Comparison of ENCODE assay signal across 20 cellular contexts in the genomic region with DNA sequence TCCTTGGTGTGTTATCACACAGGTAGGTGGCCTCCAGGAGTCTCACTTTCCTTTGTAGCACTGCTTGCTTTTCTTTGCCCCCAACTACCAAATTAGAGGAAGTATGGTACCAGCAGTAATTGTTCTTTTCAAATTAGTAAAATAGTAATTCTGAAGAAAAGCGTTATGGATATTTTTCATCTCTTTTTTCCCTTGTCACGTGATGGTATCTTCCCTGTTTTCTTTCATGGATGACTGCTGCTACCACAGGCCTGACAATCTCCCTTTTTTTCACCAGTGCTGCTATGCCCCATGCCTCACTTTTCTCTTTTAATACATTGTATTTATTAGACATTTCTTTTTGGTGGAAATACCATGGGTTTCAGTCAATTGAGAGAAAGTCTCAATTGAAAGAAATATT. TPM values are rescaled to one million over a fixed set of nuclear protein-coding genes. Genes with fewer than 3 reads are reported as not detected.
DNase-seq lines count a peak whose midpoint lies in the region; ATAC-seq and TF ChIP-seq lines count a peak whose summit lies in the region.
"Had no signal": no experiment of that assay in that cellular context is flagged by ENCODE, and none has a peak within 500 bp of the region (broad histone marks: within the 10 kb centered on the region; RNA-seq: fewer than 3 reads in every experiment).

No MANE protein-coding gene starts in this region.

- H3K9ac ChIP-seq in BLaER1 treated with 17β-estradiol and CSF1 and Interleukin-3, amounts not matched to agents 10 nM and 100 nM: no peak overlapping the region

- peaks cover 59% of the 10 kb centered on the region for H3K36me3 Mint-ChIP-seq in CD8-positive, alpha-beta T cell
- H3K36me3 Mint-ChIP-seq in activated CD4-positive, alpha-beta memory T cell treated with anti-CD3 and anti-CD28 coated beads for 36 hours: peaks cover 32% of the 10 kb centered on the region
- no peaks in the 10 kb centered on the region for H3K36me3 Mint-ChIP-seq in glutamatergic neuron (ENCODE audit: unreplicated experiment)

- no peak for ATAC-seq in CD8-positive, alpha-beta T cell
- ATAC-seq in HG02610 (IDR thresholded peaks at IDR 0.05; ENCODE audit: unreplicated experiment): no peak
- ATAC-seq: stimulated activated naive B cell treated with anti-CD40 and anti-IgM and Interleukin-4, amounts not matched to agents 10 μg/mL and 1 μg/mL and 100 μg/mL, for 72 hours had no signal

- intact Hi-C loops in CD8-positive, alpha-beta T cell (cut with DNase I, micrococcal nuclease): loop anchor here in 1 of 2 experiments (2.0 to 5.0 kb wide), 2 partner anchors 149 to 1151 kb away; a partner anchor contains a TSS
- intact Hi-C loops in activated CD4-positive, alpha-beta memory T cell treated with anti-CD3 and anti-CD28 coated beads for 36 hours (cut with micrococcal nuclease): loop anchor here (5.0 kb wide), 1 partner anchor 81 kb away; no protein-coding TSS in a partner anchor

- no peak for TF ChIP-seq EP300 in tibial nerve (IDR thresholded peaks at IDR 0.05)

- 0 out of 22 replicates have a peak overlapping the region, but pooled peaks of 2 of the 11 experiments have one; percentile 4 to 19 for H3K27ac ChIP-seq in BLaER1 treated with 17β-estradiol and CSF1 and Interleukin-3, amounts not matched to agents 10 nM and 100 nM
- H3K27ac ChIP-seq in CD8-positive, alpha-beta T cell (ENCODE audit: low read depth, low read length): no peak overlapping the region
- no peak overlapping the region for H3K27ac ChIP-seq in tibial nerve
- H3K27ac ChIP-seq: PC-9, SJSA1 had no signal

- H3K4me1 ChIP-seq in BLaER1 treated with 17β-estradiol and CSF1 and Interleukin-3, amounts not matched to agents 10 nM and 100 nM: peaks cover 28 to 44% (median 36%) of the 10 kb centered on the region in 10 experiments
- peaks cover 40% of the 10 kb centered on the region for H3K4me1 ChIP-seq in CD8-positive, alpha-beta T cell (ENCODE audit: insufficient read depth, low read length)
- H3K4me1 ChIP-seq in tibial nerve: peaks cover 0 to 29% (median 10%) of the 10 kb centered on the region in 4 donors

- peaks cover 5 to 11% (median 7%) of the 10 kb centered on the region in 11 experiments; a peak in 21 of 22 replicates for H4K20me1 ChIP-seq in BLaER1 treated with 17β-estradiol and CSF1 and Interleukin-3, amounts not matched to agents 10 nM and 100 nM

- H3K4me3 ChIP-seq in BLaER1 treated with 17β-estradiol and CSF1 and Interleukin-3, amounts not matched to agents 10 nM and 100 nM: no peak overlapping the region
- H3K4me3 ChIP-seq in CD8-positive, alpha-beta T cell (ENCODE audit: low read depth, low read length): no peak overlapping the region
- H3K4me3 ChIP-seq in tibial nerve: no peak overlapping the region
- H3K4me3 ChIP-seq: PC-9, SJSA1 had no signal

- peak overlapping the region; percentile 58 to 94 (median 86); a peak in 21 of 22 replicates for H3K4me2 ChIP-seq in BLaER1 treated with 17β-estradiol and CSF1 and Interleukin-3, amounts not matched to agents 10 nM and 100 nM
- H3K4me2 ChIP-seq: PC-9 had no signal

- H3K4me3 Mint-ChIP-seq in CD8-positive, alpha-beta T cell: peak overlapping the region; percentile 18
- peak overlapping the region; percentile 38 for H3K4me3 Mint-ChIP-seq in activated CD4-positive, alpha-beta memory T cell treated with anti-CD3 and anti-CD28 coated beads for 36 hours
- H3K4me3 Mint-ChIP-seq in glutamatergic neuron (ENCODE audit: unreplicated experiment): no peak overlapping the region

- no peak for DNase-seq in CD8-positive, alpha-beta T cell
- DNase-seq in activated CD4-positive, alpha-beta memory T cell treated with anti-CD3 and anti-CD28 coated beads for 36 hours: no peak
- DNase-seq in glutamatergic neuron: no peak
- no peak for DNase-seq in NCI-H146 (lab: John Stamatoyannopoulos, UW)
- no peak for DNase-seq in tibial nerve (ENCODE audit: low spot score in 2 of 2)
- DNase-seq: activated gamma-delta T cell; cortex of kidney; DMS153; NCI-H1436; NCI-H2171 treated with DMSO at 0.1 percent for 48 hours; NCI-H748 treated with DMSO at 0.1 percent for 48 hours; PC-9; stimulated activated CD4-positive, alpha-beta T cell treated with anti-CD3 and anti-CD28 coated beads, Interleukin-12 subunit alpha, Interleukin-12 subunit beta, amount 100 ng/mL, for 4 hours; stimulated activated naive B cell treated with anti-CD40 and anti-IgM and Interleukin-4, amounts not matched to agents 10 μg/mL and 1 μg/mL and 100 μg/mL, for 72 hours; trophoblast cell had no signal

- no peaks in the 10 kb centered on the region for H3K27me3 Mint-ChIP-seq in CD8-positive, alpha-beta T cell (ENCODE audit: low read depth)
- peaks cover 3% of the 10 kb centered on the region for H3K27me3 Mint-ChIP-seq in activated CD4-positive, alpha-beta memory T cell treated with anti-CD3 and anti-CD28 coated beads for 36 hours
- peaks cover 7% of the 10 kb centered on the region for H3K27me3 Mint-ChIP-seq in glutamatergic neuron (ENCODE audit: unreplicated experiment)
- H3K27me3 Mint-ChIP-seq: stimulated activated naive B cell treated with anti-CD40 and anti-IgM and Interleukin-4, amounts not matched to agents 10 μg/mL and 1 μg/mL and 100 μg/mL, for 72 hours had no signal

- peaks cover 50% of the 10 kb centered on the region for H3K4me1 Mint-ChIP-seq in CD8-positive, alpha-beta T cell (ENCODE audit: low read depth)
- H3K4me1 Mint-ChIP-seq in activated CD4-positive, alpha-beta memory T cell treated with anti-CD3 and anti-CD28 coated beads for 36 hours (ENCODE audit: low read depth): peaks cover 45% of the 10 kb centered on the region
- H3K4me1 Mint-ChIP-seq in glutamatergic neuron (ENCODE audit: low read depth, unreplicated experiment): peaks cover 4% of the 10 kb centered on the region

- no peak for TF ChIP-seq POLR2A in tibial nerve (IDR thresholded peaks at IDR 0.05)

- H3K9me3 Mint-ChIP-seq in CD8-positive, alpha-beta T cell: no peaks in the 10 kb centered on the region
- H3K9me3 Mint-ChIP-seq in activated CD4-positive, alpha-beta memory T cell treated with anti-CD3 and anti-CD28 coated beads for 36 hours: no peaks in the 10 kb centered on the region
- peaks cover 12% of the 10 kb centered on the region for H3K9me3 Mint-ChIP-seq in glutamatergic neuron (ENCODE audit: unreplicated experiment)
- H3K9me3 Mint-ChIP-seq: stimulated activated naive B cell treated with anti-CD40 and anti-IgM and Interleukin-4, amounts not matched to agents 10 μg/mL and 1 μg/mL and 100 μg/mL, for 72 hours had no signal

- CTCF ChIA-PET in CD8-positive, alpha-beta T cell (lab: Charles Lee): no interaction called here
- CTCF ChIA-PET in activated CD4-positive, alpha-beta memory T cell treated with anti-CD3 and anti-CD28 coated beads for 36 hours (lab: Charles Lee): interaction anchor here (1.6 kb wide), 1 partner anchor 392 kb away, joined by 3 read pairs; no protein-coding TSS in a partner anchor

- peaks cover 20 to 55% (median 33%) of the 10 kb centered on the region in 11 experiments for H3K36me3 ChIP-seq in BLaER1 treated with 17β-estradiol and CSF1 and Interleukin-3, amounts not matched to agents 10 nM and 100 nM
- H3K36me3 ChIP-seq in CD8-positive, alpha-beta T cell (ENCODE audit: insufficient read depth, low read length): peaks cover 8% of the 10 kb centered on the region
- H3K36me3 ChIP-seq in tibial nerve: peaks cover 0 to 63% (median 0%) of the 10 kb centered on the region in 3 donors

- no peaks in the 10 kb centered on the region for H3K27me3 ChIP-seq in BLaER1 treated with 17β-estradiol and CSF1 and Interleukin-3, amounts not matched to agents 10 nM and 100 nM
- no peaks in the 10 kb centered on the region for H3K27me3 ChIP-seq in CD8-positive, alpha-beta T cell (ENCODE audit: insufficient read depth, low read length)
- no peaks in the 10 kb centered on the region for H3K27me3 ChIP-seq in tibial nerve
- H3K27me3 ChIP-seq: SJSA1 had no signal

- no peaks in the 10 kb centered on the region; a peak in 1 of 22 replicates for H3K9me3 ChIP-seq in BLaER1 treated with 17β-estradiol and CSF1 and Interleukin-3, amounts not matched to agents 10 nM and 100 nM (replicated peaks in 1 of 11)
- H3K9me3 ChIP-seq in CD8-positive, alpha-beta T cell (ENCODE audit: low read length): no peaks in the 10 kb centered on the region
- H3K9me3 ChIP-seq in tibial nerve: no peaks in the 10 kb centered on the region
- H3K9me3 ChIP-seq: SJSA1 had no signal

- peak overlapping the region; percentile 91 for H3K27ac Mint-ChIP-seq in CD8-positive, alpha-beta T cell
- peak overlapping the region; percentile 98 for H3K27ac Mint-ChIP-seq in activated CD4-positive, alpha-beta memory T cell treated with anti-CD3 and anti-CD28 coated beads for 36 hours
- peak overlapping the region; percentile 11 for H3K27ac Mint-ChIP-seq in glutamatergic neuron (ENCODE audit: unreplicated experiment)
- H3K27ac Mint-ChIP-seq: stimulated activated naive B cell treated with anti-CD40 and anti-IgM and Interleukin-4, amounts not matched to agents 10 μg/mL and 1 μg/mL and 100 μg/mL, for 72 hours had no signal

- POLR2A ChIA-PET in CD8-positive, alpha-beta T cell (lab: Charles Lee): interaction anchor here (0.6 kb wide), 1 partner anchor 58 kb away, joined by 5 read pairs; no protein-coding TSS in a partner anchor
- POLR2A ChIA-PET in activated CD4-positive, alpha-beta memory T cell treated with anti-CD3 and anti-CD28 coated beads for 36 hours (lab: Charles Lee): no interaction called here

- TF ChIP-seq CTCF in CD8-positive, alpha-beta T cell (IDR thresholded peaks at IDR 0.05): no peak
- TF ChIP-seq CTCF in glutamatergic neuron (IDR thresholded peaks at IDR 0.05; ENCODE audit: partially characterized antibody, unreplicated experiment) (no peak), tibial nerve (IDR thresholded peaks at IDR 0.05) (no peak)

- WGBS in tibial nerve, 2 donors: 89 to 91% methylated on average over 2 of the region's 2 CpGs

RNA-seq across cellular contexts. Expression of a gene that starts 3.3 kb away (rescaled TPM):
- total RNA-seq in CD8-positive, alpha-beta T cell: 10 to 100 TPM in 1 of 2 experiments, 1 to 10 TPM in 1; 8.8 to 10.4 TPM
- 1 to 10 TPM; 8.2 to 8.3 TPM for total RNA-seq in activated CD4-positive, alpha-beta memory T cell treated with anti-CD3 and anti-CD28 coated beads for 36 hours
- 11.7 TPM for total RNA-seq in glutamatergic neuron (ENCODE audit: unreplicated experiment)
- total RNA-seq in tibial nerve: 10 to 100 TPM; 11.7 to 17.0 (median 13.7) TPM

RNA-seq across cellular contexts. Expression of a gene that starts 3.7 kb away (rescaled TPM):
- total RNA-seq in CD8-positive, alpha-beta T cell: 100 to 1,000 TPM; 774 to 800 TPM
- 100 to 1,000 TPM; 913 to 929 TPM for total RNA-seq in activated CD4-positive, alpha-beta memory T cell treated with anti-CD3 and anti-CD28 coated beads for 36 hours
- total RNA-seq in glutamatergic neuron (ENCODE audit: unreplicated experiment) (281 TPM), tibial nerve (100 to 1,000 TPM; 348 to 615 (median 564) TPM)

RNA-seq across cellular contexts. Expression of a gene that starts 45.6 kb away (rescaled TPM):
- not detected for total RNA-seq in CD8-positive, alpha-beta T cell
- total RNA-seq in activated CD4-positive, alpha-beta memory T cell treated with anti-CD3 and anti-CD28 coated beads for 36 hours: not detected
- not detected for total RNA-seq in glutamatergic neuron (ENCODE audit: unreplicated experiment)
- not detected for total RNA-seq in tibial nerve
- total RNA-seq: HT1080, pulmonary artery endothelial cell had no signal

RNA-seq across cellular contexts. Expression of a gene that starts 46.8 kb away (rescaled TPM):
- 1 to 10 TPM; 4.0 to 5.7 TPM for total RNA-seq in CD8-positive, alpha-beta T cell
- total RNA-seq in activated CD4-positive, alpha-beta memory T cell treated with anti-CD3 and anti-CD28 coated beads for 36 hours: 10 to 100 TPM; 24.5 to 26.3 TPM
- 4.3 TPM for total RNA-seq in glutamatergic neuron (ENCODE audit: unreplicated experiment)
- 1 to 10 TPM; 4.2 to 8.1 (median 5.1) TPM for total RNA-seq in tibial nerve

RNA-seq across cellular contexts. Expression of a gene that starts 47.0 kb away (rescaled TPM):
- total RNA-seq in CD8-positive, alpha-beta T cell: 1 to 10 TPM; 1.5 to 1.6 TPM
- total RNA-seq in activated CD4-positive, alpha-beta memory T cell treated with anti-CD3 and anti-CD28 coated beads for 36 hours: 10 to 100 TPM; 43.1 to 43.6 TPM
- total RNA-seq in glutamatergic neuron (ENCODE audit: unreplicated experiment) (17.0 TPM), tibial nerve (10 to 100 TPM; 10.4 to 18.8 (median 12.3) TPM)

Comparison
In these comparisons a context has a peak if more than half of its experiments do, and no peak if none do; other contexts are left out.
1. H3K27ac Mint-ChIP-seq: peak in every context shown above with its lines; median percentile 98 in activated CD4-positive, alpha-beta memory T cell treated with anti-CD3 and anti-CD28 coated beads for 36 hours; 91 in CD8-positive, alpha-beta T cell; 11 in glutamatergic neuron.